ENCODE assay signal across 35 cellular contexts in genomic region chr13:105785436-105785835, GRCh38.
"Had no signal": no experiment of that assay in that cellular context is flagged by ENCODE, and none has a peak within 500 bp of the region (broad histone marks: within the 10 kb centered on the region; RNA-seq: fewer than 3 reads in every experiment).

No MANE protein-coding gene starts in this region.

- H3K27ac ChIP-seq: adrenal gland, ascending aorta, body of pancreas, brain microvascular endothelial cell, breast epithelium, cardiac muscle cell had no signal

- H3K36me3 ChIP-seq: adrenal gland, ascending aorta, brain microvascular endothelial cell, breast epithelium, cardiac muscle cell had no signal

- FAIRE-seq: astrocyte, bronchial epithelial cell had no signal

- H3K27me3 ChIP-seq: adrenal gland, ascending aorta, body of pancreas, brain microvascular endothelial cell, breast epithelium, cardiac muscle cell had no signal

- H3K4me1 ChIP-seq: adrenal gland, ascending aorta, body of pancreas, breast epithelium had no signal

- DNase-seq: activated effector memory CD4-positive, alpha-beta T cell treated with anti-CD3 and anti-CD28 coated beads, Interleukin-2, amount 50 U/mL, for 16 hours; activated effector memory CD4-positive, alpha-beta T cell treated with Interleukin-2 at 50 U/mL for 16 hours; activated gamma-delta T cell; activated gamma-delta T cell treated with Interleukin-2 at 50 U/mL for 16 hours; activated naive CD4-positive, alpha-beta T cell; activated naive CD4-positive, alpha-beta T cell treated with anti-CD3 and anti-CD28 coated beads for 36 hours; activated naive CD4-positive, alpha-beta T cell treated with anti-CD3 and anti-CD28 coated beads, Interleukin-2, amount 10 ng/mL, durations not matched to agents 7 days and 5 days; activated naive CD4-positive, alpha-beta T cell treated with anti-CD3 and anti-CD28 coated beads, Interleukin-2, amount 50 U/mL, for 16 hours; activated naive CD4-positive, alpha-beta T cell treated with Interleukin-2 at 50 U/mL for 16 hours; activated naive CD8-positive, alpha-beta T cell treated with anti-CD3 and anti-CD28 coated beads for 36 hours; activated naive CD8-positive, alpha-beta T cell treated with anti-CD3 and anti-CD28 coated beads, Interleukin-2, amount 10 ng/mL, durations not matched to agents 7 days and 5 days; activated naive CD8-positive, alpha-beta T cell treated with anti-CD3 and anti-CD28 coated beads, Interleukin-2, amount 50 U/mL, for 24 hours; activated T-cell treated with anti-CD3 and anti-CD28 coated beads for 4 hours; activated T-cell treated with anti-CD3 and anti-CD28 coated beads, Interleukin-2, amount 50 U/mL, for 1 hour; activated T-cell treated with anti-CD3 and anti-CD28 coated beads, Interleukin-2, amount 50 U/mL, for 24 hours; activated T-cell treated with anti-CD3 and anti-CD28 coated beads, Interleukin-2, amount 50 U/mL, for 4 hours; activated T-cell treated with anti-CD3 and anti-CD28 coated beads, Interleukin-2, amount 50 U/mL, for 48 hours; activated T-cell treated with anti-CD3 and anti-CD28 coated beads, Interleukin-2, amount 50 U/mL, for 72 hours; adrenal gland; amniotic stem cell; amygdala; anterior cingulate cortex; aorta; body of pancreas; brain microvascular endothelial cell; caudate nucleus; central memory CD4-positive, alpha-beta T cell; cerebellar nuclear complex had no signal

- H3K9me3 ChIP-seq: adrenal gland, ascending aorta, body of pancreas, breast epithelium had no signal

- ATAC-seq: activated naive CD4-positive, alpha-beta T cell treated with anti-CD3 and anti-CD28 coated beads, Interleukin-2, amount 50 U/mL, for 72 hours; activated naive CD8-positive, alpha-beta T cell treated with anti-CD3 and anti-CD28 coated beads, Interleukin-2, amount 50 U/mL, for 24 hours; activated T-cell treated with anti-CD3 and anti-CD28 coated beads, Interleukin-2, amount 50 U/mL, for 4 hours; activated T-cell treated with anti-CD3 and anti-CD28 coated beads, Interleukin-2, amount 50 U/mL, for 72 hours; activated T-helper 17 cell treated with anti-CD3 and anti-CD28 coated beads, Interleukin-2, amount 50 U/mL, for 72 hours; body of pancreas had no signal

- H3K4me3 ChIP-seq: adrenal gland, ascending aorta, body of pancreas, breast epithelium, cardiac muscle cell had no signal
